1 cellular context compared by ENCODE assay signal in genomic region chr7:29086545-29086944, GRCh38.
TF ChIP-seq lines count a peak whose summit lies in the region.

No MANE protein-coding gene starts in this region.

TF ChIP-seq in HEK293, 187 proteins besides CTCF, POLR2A, EP300 and RAD21 (continued from another document):
- TF ChIP-seq PRDM2 (tag by site-specific recombination; IDR thresholded peaks at IDR 0.05; ENCODE audit: borderline replicate concordance), result no peak
- no peak for TF ChIP-seq SP2 (tag by site-specific recombination; IDR thresholded peaks at IDR 0.05)
- no peak for TF ChIP-seq ZNF174 (tag by site-specific recombination; IDR thresholded peaks at IDR 0.05)
- TF ChIP-seq KLF16 (tag by site-specific recombination; IDR thresholded peaks at IDR 0.05), result no peak
- TF ChIP-seq ZFP41 (tag by site-specific recombination; IDR thresholded peaks at IDR 0.05; ENCODE audit: borderline replicate concordance), result no peak
- TF ChIP-seq ZNF596 (tag by site-specific recombination; IDR thresholded peaks at IDR 0.05), result no peak
- no peak for TF ChIP-seq ZNF366 (tag by site-specific recombination; conservative IDR thresholded peaks at IDR 0.05)
- no peak for TF ChIP-seq PBX3 (CRISPR knock-in tag; IDR thresholded peaks at IDR 0.05)
- TF ChIP-seq OSR2 (tag by site-specific recombination; IDR thresholded peaks at IDR 0.05), result peak; percentile 72
- TF ChIP-seq PRDM1 (tag by site-specific recombination; IDR thresholded peaks at IDR 0.05), result no peak
- TF ChIP-seq ZSCAN16 (tag by site-specific recombination; IDR thresholded peaks at IDR 0.05), result no peak
- no peak for TF ChIP-seq ZNF248 (tag by site-specific recombination; IDR thresholded peaks at IDR 0.05)
- no peak for TF ChIP-seq ZNF701 (tag by site-specific recombination; IDR thresholded peaks at IDR 0.05)
- no peak for TF ChIP-seq ZNF274 (IDR thresholded peaks at IDR 0.05; ENCODE audit: low read length)
- TF ChIP-seq ZNF274 (tag by site-specific recombination; IDR thresholded peaks at IDR 0.05; ENCODE audit: borderline replicate concordance), result no peak
- TF ChIP-seq ZNF10 (tag by site-specific recombination; IDR thresholded peaks at IDR 0.05), result no peak
- TF ChIP-seq ZNF16 (tag by site-specific recombination; IDR thresholded peaks at IDR 0.05; ENCODE audit: low read depth), result no peak
- TF ChIP-seq ZBTB48 (tag by site-specific recombination; IDR thresholded peaks at IDR 0.05), result no peak
